14 cellular contexts compared by ENCODE assay signal in genomic region chr21:29436143-29436542, GRCh38.
DNase-seq lines count a peak whose midpoint lies in the region; ATAC-seq and TF ChIP-seq lines count a peak whose summit lies in the region.
"Had no signal": no experiment of that assay in that cellular context is flagged by ENCODE, and none has a peak within 500 bp of the region (broad histone marks: within the 10 kb centered on the region; RNA-seq: fewer than 3 reads in every experiment).

No MANE protein-coding gene starts in this region.

- POLR2A ChIA-PET in activated CD4-positive, alpha-beta T cell treated with anti-CD3 and anti-CD28 coated beads for 36 hours (lab: Charles Lee) = interaction anchor here (1.0 to 1.1 kb wide), 2 partner anchors 14 to 553 kb away, joined by 3 read pairs; no protein-coding TSS in a partner anchor

- in situ Hi-C loops in HAP-1 (cut with MboI; ENCODE audit: low sequenced_read_pairs) = no loop called here

- H3K4me3 Mint-ChIP-seq in activated CD4-positive, alpha-beta T cell treated with anti-CD3 and anti-CD28 coated beads for 36 hours = peak overlapping the region; percentile 73
- H3K4me3 Mint-ChIP-seq in activated naive CD4-positive, alpha-beta T cell treated with anti-CD3 and anti-CD28 coated beads for 36 hours = peak overlapping the region; percentile 76

- no peaks in the 10 kb centered on the region for H3K27me3 Mint-ChIP-seq in activated CD4-positive, alpha-beta T cell treated with anti-CD3 and anti-CD28 coated beads for 36 hours
- H3K27me3 Mint-ChIP-seq in activated naive CD4-positive, alpha-beta T cell treated with anti-CD3 and anti-CD28 coated beads for 36 hours (ENCODE audit: low read depth) = no peaks in the 10 kb centered on the region

- H3K36me3 Mint-ChIP-seq in activated CD4-positive, alpha-beta T cell treated with anti-CD3 and anti-CD28 coated beads for 36 hours (ENCODE audit: low read depth) = peaks cover 20% of the 10 kb centered on the region
- H3K36me3 Mint-ChIP-seq in activated naive CD4-positive, alpha-beta T cell treated with anti-CD3 and anti-CD28 coated beads for 36 hours (ENCODE audit: low read depth) = no peaks in the 10 kb centered on the region

- H3K9me3 ChIP-seq in mucosa of descending colon (no peaks in the 10 kb centered on the region), HAP-1 (no peaks in the 10 kb centered on the region)
- H3K9me3 ChIP-seq: body of pancreas had no signal

- CTCF ChIA-PET in activated CD4-positive, alpha-beta T cell treated with anti-CD3 and anti-CD28 coated beads for 36 hours (lab: Charles Lee) = interaction anchor here (0.7 to 1.6 kb wide), 4 partner anchors 9 to 41 kb away, joined by 3 to 6 read pairs (median 4); no protein-coding TSS in a partner anchor
- CTCF ChIA-PET in activated naive CD4-positive, alpha-beta T cell treated with anti-CD3 and anti-CD28 coated beads for 36 hours (lab: Charles Lee) = interaction anchor here (1.0 to 2.4 kb wide), 3 partner anchors 10 to 17 kb away, joined by 4 to 10 read pairs (median 4); no protein-coding TSS in a partner anchor

- H3K4me3 ChIP-seq in mucosa of descending colon (no peak overlapping the region), HAP-1 (no peak overlapping the region)
- H3K4me3 ChIP-seq: body of pancreas, GM23248 had no signal

- ATAC-seq in activated CD4-positive, alpha-beta T cell treated with anti-CD3 and anti-CD28 coated beads for 36 hours = peak; percentile 80
- ATAC-seq in mucosa of descending colon = peak; percentile 55
- ATAC-seq in HG03045 (IDR thresholded peaks at IDR 0.05; ENCODE audit: unreplicated experiment) = no peak
- no peak for ATAC-seq in GM21526 (IDR thresholded peaks at IDR 0.05; ENCODE audit: low FRiP score, unreplicated experiment)
- ATAC-seq: body of pancreas had no signal

- no peaks in the 10 kb centered on the region for H3K27me3 ChIP-seq in HAP-1 (ENCODE audit: low read depth)
- H3K27me3 ChIP-seq: body of pancreas had no signal

- no peak for TF ChIP-seq CTCF in mucosa of descending colon (IDR thresholded peaks at IDR 0.05)

- no peaks in the 10 kb centered on the region for H3K36me3 ChIP-seq in mucosa of descending colon (ENCODE audit: low read depth)
- H3K36me3 ChIP-seq in HAP-1 (replicated peaks) = no peaks in the 10 kb centered on the region

- intact Hi-C loops in activated CD4-positive, alpha-beta T cell treated with anti-CD3 and anti-CD28 coated beads for 36 hours (cut with DNase I, micrococcal nuclease) = loop anchor here (1.0 to 5.0 kb wide), 2 partner anchors 13 to 359 kb away; no protein-coding TSS in a partner anchor
- intact Hi-C loops in activated naive CD4-positive, alpha-beta T cell treated with anti-CD3 and anti-CD28 coated beads for 36 hours (cut with micrococcal nuclease) = loop anchor here (1.0 to 10.0 kb wide), 4 partner anchors 220 to 1279 kb away; partner anchors contain the start of genes KRTAP21-3 and USP16
- intact Hi-C loops in mucosa of descending colon (cut with DNase I, micrococcal nuclease) = no loop called here

- peaks cover 7% of the 10 kb centered on the region for H3K9me3 Mint-ChIP-seq in activated CD4-positive, alpha-beta T cell treated with anti-CD3 and anti-CD28 coated beads for 36 hours (ENCODE audit: low read depth)
- H3K9me3 Mint-ChIP-seq in activated naive CD4-positive, alpha-beta T cell treated with anti-CD3 and anti-CD28 coated beads for 36 hours = no peaks in the 10 kb centered on the region

- H3K4me1 Mint-ChIP-seq in activated CD4-positive, alpha-beta T cell treated with anti-CD3 and anti-CD28 coated beads for 36 hours = peaks cover 46% of the 10 kb centered on the region
- H3K4me1 Mint-ChIP-seq in activated naive CD4-positive, alpha-beta T cell treated with anti-CD3 and anti-CD28 coated beads for 36 hours (ENCODE audit: low read depth) = peaks cover 50% of the 10 kb centered on the region

- DNase-seq in activated CD4-positive, alpha-beta T cell treated with anti-CD3 and anti-CD28 coated beads for 36 hours = peak; percentile 75
- DNase-seq in activated naive CD4-positive, alpha-beta T cell treated with anti-CD3 and anti-CD28 coated beads for 36 hours = peak; percentile 78
- no peak for DNase-seq in mucosa of descending colon
- DNase-seq in stimulated activated naive CD4-positive, alpha-beta T cell (lab: John Stamatoyannopoulos, UW) = peak; percentile 1 to 62 (median 30)
- DNase-seq in DMS114 treated with DMSO at 0.1 percent for 48 hours (lab: John Stamatoyannopoulos, UW; ENCODE audit: unreplicated experiment) = no peak
- no peak for DNase-seq in HAP-1 (ENCODE audit: low spot score in 2 of 2)
- DNase-seq: body of pancreas, DMS79, GM23248, NCI-H1092 treated with DMSO at 0.1 percent for 48 hours, posterior cingulate gyrus, substantia nigra had no signal

- H3K4me1 ChIP-seq in mucosa of descending colon (ENCODE audit: low read depth) = no peaks in the 10 kb centered on the region
- no peaks in the 10 kb centered on the region for H3K4me1 ChIP-seq in HAP-1
- H3K4me1 ChIP-seq: body of pancreas had no signal

- H3K27ac Mint-ChIP-seq in activated CD4-positive, alpha-beta T cell treated with anti-CD3 and anti-CD28 coated beads for 36 hours = peak overlapping the region; percentile 91
- peak overlapping the region; percentile 83 for H3K27ac Mint-ChIP-seq in activated naive CD4-positive, alpha-beta T cell treated with anti-CD3 and anti-CD28 coated beads for 36 hours

Comparison
In these comparisons a context has a peak if more than half of its experiments do, and no peak if none do; other contexts are left out.
1. ATAC-seq: peak in activated CD4-positive, alpha-beta T cell treated with anti-CD3 and anti-CD28 coated beads for 36 hours (single experiment) and mucosa of descending colon (single experiment); none in HG03045 (single experiment) and GM21526 (single experiment).
2. DNase-seq: peak in activated CD4-positive, alpha-beta T cell treated with anti-CD3 and anti-CD28 coated beads for 36 hours (single experiment), activated naive CD4-positive, alpha-beta T cell treated with anti-CD3 and anti-CD28 coated beads for 36 hours (single experiment) and stimulated activated naive CD4-positive, alpha-beta T cell (6 of 6); none in mucosa of descending colon (0 of 3), DMS114 treated with DMSO at 0.1 percent for 48 hours (single experiment) and HAP-1 (0 of 2).
3. intact Hi-C loops: an anchor here in activated CD4-positive, alpha-beta T cell treated with anti-CD3 and anti-CD28 coated beads for 36 hours (1.0 to 5.0 kb wide) and activated naive CD4-positive, alpha-beta T cell treated with anti-CD3 and anti-CD28 coated beads for 36 hours (1.0 to 10.0 kb wide); none called in mucosa of descending colon.